Comparison of ENCODE assay signal across 8 cellular contexts in the genomic region with DNA sequence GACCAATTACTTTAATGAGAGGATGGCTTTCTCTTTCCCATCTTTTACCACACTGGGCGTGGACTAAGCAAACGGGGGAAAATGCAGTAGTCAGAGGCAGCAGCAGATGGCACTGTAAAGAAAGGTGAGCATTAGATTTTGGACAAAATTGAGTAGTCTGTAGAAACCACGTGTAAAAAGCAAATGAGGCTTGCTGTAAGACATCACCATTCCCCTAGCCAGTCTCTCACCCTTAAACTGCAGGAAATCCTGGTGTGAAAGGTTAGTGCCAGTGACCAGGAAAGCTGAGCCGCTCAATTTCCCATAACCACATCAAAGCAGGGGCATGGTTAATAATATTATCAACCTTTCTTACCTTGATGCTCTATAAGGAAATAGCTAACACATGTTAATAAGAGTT. TPM values are rescaled to one million over a fixed set of nuclear protein-coding genes. Genes with fewer than 3 reads are reported as not detected.
DNase-seq lines count a peak whose midpoint lies in the region; ATAC-seq, FAIRE-seq and TF ChIP-seq lines count a peak whose summit lies in the region.

No MANE protein-coding gene starts in this region.

- no peak overlapping the region for H2BK15ac ChIP-seq in mesendoderm (replicated peaks; ENCODE audit: low read depth)

- H3K4me1 Mint-ChIP-seq in MCF 10A (ENCODE audit: insufficient read depth, unreplicated experiment) (no peaks in the 10 kb centered on the region), T-helper 17 cell (peaks cover 4% of the 10 kb centered on the region)

- intact Hi-C loops in MCF 10A (cut with micrococcal nuclease), result loop anchor here (1.0 kb wide), 2 partner anchors 281 to 472 kb away; no protein-coding TSS in a partner anchor

- no peak overlapping the region for H3K27ac ChIP-seq in mesendoderm (ENCODE audit: low read depth, low read length)

- H3K36me3 Mint-ChIP-seq in MCF 10A (ENCODE audit: insufficient read depth, unreplicated experiment) (no peaks in the 10 kb centered on the region), T-helper 17 cell (ENCODE audit: low read depth) (peaks cover 2% of the 10 kb centered on the region)

- H4K5ac ChIP-seq in mesendoderm (ENCODE audit: low read length), result no peak overlapping the region

- H3K79me2 ChIP-seq in mesendoderm (ENCODE audit: control insufficient read depth, insufficient read depth, low read length), result no peaks in the 10 kb centered on the region

- no peak for FAIRE-seq in RCC 7860 (lab: Jason Lieb, UNC)

- peak; percentile 80 for TF ChIP-seq CTCF in LNCaP clone FGC (IDR thresholded peaks at IDR 0.05; ENCODE audit: control insufficient read depth, extremely low read depth, insufficient read depth)
- peak; percentile 51 for TF ChIP-seq CTCF in MCF 10A (IDR thresholded peaks at IDR 0.05; ENCODE audit: unreplicated experiment)

- no peaks in the 10 kb centered on the region for H3K79me1 ChIP-seq in mesendoderm (ENCODE audit: low read length)

- CTCF ChIA-PET in MCF 10A (lab: Yijun Ruan, JAX), result interaction anchor here (0.6 to 2.1 kb wide), 17 partner anchors 10 to 481 kb away, joined by 3 to 9 read pairs (median 5); no protein-coding TSS in a partner anchor

- no peak overlapping the region for H3K23ac ChIP-seq in mesendoderm (ENCODE audit: low read length)

- ATAC-seq in GM21381 (IDR thresholded peaks at IDR 0.05; ENCODE audit: unreplicated experiment) (no peak), T-helper 17 cell (no peak)

- H2AK5ac ChIP-seq in mesendoderm (ENCODE audit: low read length), result no peak overlapping the region

- H2BK5ac ChIP-seq in mesendoderm (ENCODE audit: low read length), result no peak overlapping the region

- WGBS in mesendoderm (ENCODE audit: extremely low coverage, insufficient coverage, low lambda C conversion rate), result no CpG with 5 or more reads among the region's 4 CpGs

- H3K4me2 ChIP-seq in mesendoderm (ENCODE audit: low read length), result no peak overlapping the region

- H3K4me3 Mint-ChIP-seq in MCF 10A (ENCODE audit: unreplicated experiment) (no peak overlapping the region), T-helper 17 cell (no peak overlapping the region)

- H3K9me3 ChIP-seq in HAP-1 (no peaks in the 10 kb centered on the region), T-helper 17 cell (ENCODE audit: control insufficient read depth, low read length, poor library complexity, severe bottlenecking) (no peaks in the 10 kb centered on the region)

- H2BK120ac ChIP-seq in mesendoderm (ENCODE audit: low read depth, low read length), result no peak overlapping the region

- no peaks in the 10 kb centered on the region for H3K36me3 ChIP-seq in mesendoderm (ENCODE audit: control insufficient read depth, insufficient read depth, low read length)
- no peaks in the 10 kb centered on the region for H3K36me3 ChIP-seq in HAP-1 (replicated peaks)

- in situ Hi-C loops in HAP-1 (cut with MboI; ENCODE audit: low sequenced_read_pairs), result no loop called here

- H3K27me3 ChIP-seq in mesendoderm (ENCODE audit: insufficient read depth, low read length, poor library complexity), result no peaks in the 10 kb centered on the region
- H3K27me3 ChIP-seq in HAP-1 (ENCODE audit: low read depth), result no peaks in the 10 kb centered on the region

- H3K4me3 ChIP-seq in LNCaP clone FGC (ENCODE audit: low read depth, low read length) (no peak overlapping the region), mesendoderm (ENCODE audit: low read length) (no peak overlapping the region), HAP-1 (no peak overlapping the region)

- H3K18ac ChIP-seq in mesendoderm (ENCODE audit: low read length), result no peak overlapping the region

- BruUV-seq in MCF 10A (replicated peaks; lab: Mats Ljungman, UMichigan), result no TSS peak

- H3K4me1 ChIP-seq in mesendoderm (ENCODE audit: control insufficient read depth, low read depth, low read length), result no peaks in the 10 kb centered on the region
- no peaks in the 10 kb centered on the region for H3K4me1 ChIP-seq in HAP-1

- H3K9ac ChIP-seq in mesendoderm (ENCODE audit: low read length), result no peak overlapping the region

- peak; percentile 48 for DNase-seq in EH (ENCODE audit: low read depth)
- peak; percentile 15 for DNase-seq in LNCaP clone FGC (ENCODE audit: low read depth)
- peak; percentile 54 for DNase-seq in MCF 10A (ENCODE audit: unreplicated experiment)
- DNase-seq in mesendoderm, result peak; percentile 59
- DNase-seq in HAP-1 (ENCODE audit: low spot score in 2 of 2), result no peak
- no peak for DNase-seq in T-helper 17 cell
- no peak for DNase-seq in RCC 7860 (ENCODE audit: low spot score)

- H3K4ac ChIP-seq in mesendoderm (ENCODE audit: low read depth, low read length), result no peak overlapping the region

- H3K27ac Mint-ChIP-seq in MCF 10A (ENCODE audit: low read depth, unreplicated experiment) (no peak overlapping the region), T-helper 17 cell (no peak overlapping the region)

- H4K8ac ChIP-seq in mesendoderm (ENCODE audit: low read depth, low read length), result no peak overlapping the region

- POLR2A ChIA-PET in MCF 10A (lab: Yijun Ruan, JAX), result interaction anchor here (1.5 kb wide), 1 partner anchor 282 kb away, joined by 4 read pairs; a partner anchor contains a TSS

- H3K56ac ChIP-seq in mesendoderm (ENCODE audit: low read length), result no peak overlapping the region

- H3K27me3 Mint-ChIP-seq in MCF 10A (ENCODE audit: insufficient read depth, unreplicated experiment) (peaks cover 10% of the 10 kb centered on the region), T-helper 17 cell (peaks cover 50% of the 10 kb centered on the region)

- H3K9me3 Mint-ChIP-seq in MCF 10A (ENCODE audit: unreplicated experiment), result no peaks in the 10 kb centered on the region

RNA-seq across cellular contexts. Expression of a gene that starts 31.8 kb away (rescaled TPM):
- total RNA-seq in MCF 10A (2022), result not detected in 2 replicates
- polyA plus RNA-seq in mesendoderm (2013, experiment 1 of 2), result 0.04 TPM
- polyA plus RNA-seq in mesendoderm (2013, experiment 2 of 2), result 0.03 TPM
- total RNA-seq in T-helper 17 cell, result not detected

Comparison
In these comparisons a context has a peak if more than half of its experiments do, and no peak if none do; other contexts are left out.
1. DNase-seq: peak in EH (single experiment), LNCaP clone FGC (single experiment), MCF 10A (single experiment) and mesendoderm (single experiment); none in HAP-1 (0 of 2), T-helper 17 cell (0 of 3) and RCC 7860 (single experiment).